Comparison of ENCODE assay signal across 8 cellular contexts in genomic region chr15:31327674-31328424, GRCh38.
DNase-seq lines count a peak whose midpoint lies in the region; ATAC-seq lines count a peak whose summit lies in the region.

No MANE protein-coding gene starts in this region.

- H3K4me3 Mint-ChIP-seq in memory B cell = peak overlapping the region; percentile 96

- no peaks in the 10 kb centered on the region for H3K9me3 Mint-ChIP-seq in memory B cell

- peak; percentile 24 for DNase-seq in NCI-H510A treated with DMSO at 0.1 percent for 48 hours (lab: John Stamatoyannopoulos, UW)
- DNase-seq in NCI-H510A (lab: John Stamatoyannopoulos, UW) = no peak
- peak; percentile 76 for DNase-seq in NCI-H146 (lab: John Stamatoyannopoulos, UW)
- peak; percentile 76 for DNase-seq in activated CD4-positive, alpha-beta T cell treated with anti-CD3 and anti-CD28 coated beads, Interleukin-2, amount 50 U/mL, for 1 hour
- peak; percentile 66 for DNase-seq in ecto neural progenitor cell (ENCODE audit: low spot score)
- DNase-seq in memory B cell (ENCODE audit: low spot score in 2 of 2) = peak; percentile 72 to 81
- DNase-seq in stimulated activated CD8-positive, alpha-beta memory T cell treated with anti-CD3 and anti-CD28 coated beads, Interleukin-15, amount 100 ng/mL, for 4 hours (ENCODE audit: low read depth in 2 of 2) = peak; percentile 64 to 71

- ATAC-seq in memory B cell (ENCODE audit: low read depth) (peak; percentile 12), GM18861 (IDR thresholded peaks at IDR 0.05; ENCODE audit: unreplicated experiment) (no peak)

- H3K27me3 Mint-ChIP-seq in memory B cell = no peaks in the 10 kb centered on the region

- peaks cover 8% of the 10 kb centered on the region for H3K36me3 Mint-ChIP-seq in memory B cell

- peak overlapping the region; percentile 99 for H3K27ac Mint-ChIP-seq in memory B cell

- peaks cover 56% of the 10 kb centered on the region for H3K4me1 Mint-ChIP-seq in memory B cell
